Comparison of ENCODE assay signal across 1 cellular context in genomic region chr1:218874801-218875400, GRCh38.
TF ChIP-seq lines count a peak whose summit lies in the region.

No MANE protein-coding gene starts in this region.

TF ChIP-seq in SK-N-SH, 30 proteins besides CTCF, POLR2A, EP300 and RAD21 (continued from another document):
- TF ChIP-seq SMC3 (IDR thresholded peaks at IDR 0.05; ENCODE audit: low read depth, low read length) (no peak), USF1 (IDR thresholded peaks at IDR 0.05; ENCODE audit: borderline replicate concordance, low read depth) (no peak), ZBTB33 (IDR thresholded peaks at IDR 0.05; ENCODE audit: borderline replicate concordance, low read depth) (no peak), NRF1 (IDR thresholded peaks at IDR 0.05; ENCODE audit: low read depth, low read length) (no peak), MXI1 (IDR thresholded peaks at IDR 0.05; ENCODE audit: low read depth, low read length) (no peak), YY1 (IDR thresholded peaks at IDR 0.05; ENCODE audit: low read depth) (no peak), TCF12 (IDR thresholded peaks at IDR 0.05) (no peak), NFIC (IDR thresholded peaks at IDR 0.05; ENCODE audit: borderline replicate concordance) (no peak)
